In the genomic region with DNA sequence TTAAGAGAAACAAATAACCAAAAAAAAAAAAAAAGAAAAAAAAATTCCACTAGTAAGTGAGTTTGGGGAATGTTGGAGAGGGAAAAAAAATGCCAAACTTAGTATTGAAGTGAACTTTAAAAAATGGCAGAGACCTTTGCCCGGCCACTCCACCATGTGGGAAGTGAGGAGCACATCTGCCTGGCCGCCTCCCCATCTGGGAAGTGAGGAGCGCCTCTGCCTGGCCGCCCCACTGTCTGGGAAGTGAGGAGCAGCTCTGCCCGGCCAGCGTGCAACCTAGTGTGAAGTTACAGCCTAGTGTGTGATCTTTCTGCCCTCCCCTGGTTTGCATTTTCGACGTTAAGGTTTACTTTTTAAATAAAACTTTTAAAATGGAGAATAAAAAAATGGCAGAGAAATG, we compare ENCODE assay signal across 24 cellular contexts. TPM values are rescaled to one million over a fixed set of nuclear protein-coding genes. Genes with fewer than 3 reads are reported as not detected.
"Had no signal": no experiment of that assay in that cellular context is flagged by ENCODE, and none has a peak within 500 bp of the region (broad histone marks: within the 10 kb centered on the region; RNA-seq: fewer than 3 reads in every experiment).

No MANE protein-coding gene starts in this region.

- H3K9me3 Mint-ChIP-seq: T-cell; T-helper 1 cell treated with Interleukin-12 subunit alpha and Interleukin-12 subunit beta and Interleukin-4 antibody, amounts not matched to agents 30 μg/mL and 1 μg/mL, for 36 hours had no signal

- H3K27me3 ChIP-seq: MG63, Peyer's patch, SJSA1 had no signal

- H3K27ac ChIP-seq: Peyer's patch, SJSA1, SK-N-MC had no signal

- H3K4me3 ChIP-seq: MG63, Peyer's patch, SJSA1, SK-N-MC had no signal

- H3K36me3 ChIP-seq: MG63, Peyer's patch, SJSA1 had no signal

- ATAC-seq: T-cell had no signal

- H3K9me3 ChIP-seq: MG63, Peyer's patch, SJSA1 had no signal

- H3K4me1 Mint-ChIP-seq: T-cell had no signal

- DNase-seq: Karpas-422, KG1, MG63, NCI-H1092 treated with DMSO at 0.1 percent for 48 hours, NCI-H1436, NCI-H187, NCI-H2029, NCI-H2081 treated with DMSO at 0.1 percent for 48 hours, NCI-H2171, NCI-H226, NCI-H446, NCI-H510A, NCI-H524 treated with DMSO at 0.1 percent for 48 hours, NCI-H69, NCI-H774, Peyer's patch, Right ventricle myocardium superior, SIG-M5, SW 1271, T-cell had no signal

- H3K36me3 Mint-ChIP-seq: T-cell had no signal

- H3K4me3 Mint-ChIP-seq: T-cell; T-helper 1 cell treated with Interleukin-12 subunit alpha and Interleukin-12 subunit beta and Interleukin-4 antibody, amounts not matched to agents 30 μg/mL and 1 μg/mL, for 36 hours had no signal

- H3K27ac Mint-ChIP-seq: T-cell; T-helper 1 cell treated with Interleukin-12 subunit alpha and Interleukin-12 subunit beta and Interleukin-4 antibody, amounts not matched to agents 30 μg/mL and 1 μg/mL, for 36 hours had no signal

- H3K4me1 ChIP-seq: Peyer's patch had no signal

RNA-seq across cellular contexts. Expression of a gene that starts 33.9 kb away (rescaled TPM):
- total RNA-seq: HT1080 had no signal
